ENCODE assay signal across 13 cellular contexts in the genomic region with DNA sequence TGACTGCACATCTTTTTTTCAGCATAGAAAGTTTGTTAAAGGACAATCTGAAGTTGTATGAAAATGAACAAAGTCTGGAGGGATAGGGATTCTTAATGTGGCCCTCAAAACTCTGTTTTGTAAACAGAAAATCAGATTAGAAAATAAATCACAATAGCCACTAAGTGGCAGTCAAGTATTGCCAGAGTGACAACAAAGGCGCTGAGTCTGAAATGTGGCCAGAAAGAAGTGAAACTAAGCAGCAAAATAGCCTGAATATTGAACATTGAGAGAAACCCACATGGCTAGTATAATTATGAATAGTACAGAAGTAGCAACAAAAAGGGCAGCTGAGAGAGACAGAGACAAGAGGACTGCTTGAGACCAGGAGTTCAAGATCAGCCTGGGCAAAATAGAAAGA.
A peak's percentile ranks its signal among the peaks of the same experiment; 100 is the strongest.
DNase-seq lines count a peak whose midpoint lies in the region; ATAC-seq and TF ChIP-seq lines count a peak whose summit lies in the region.
"Had no signal": no experiment of that assay in that cellular context is flagged by ENCODE, and none has a peak within 500 bp of the region (broad histone marks: within the 10 kb centered on the region; RNA-seq: fewer than 3 reads in every experiment).

No MANE protein-coding gene starts in this region.

- H4K20me1 ChIP-seq in OCI-LY7 (ENCODE audit: insufficient read depth, low read length), result no peaks in the 10 kb centered on the region

- H3K4me3 ChIP-seq in OCI-LY7 (ENCODE audit: low read depth, low read length, poor library complexity, severe bottlenecking), result no peak overlapping the region
- H3K4me3 ChIP-seq in naive thymus-derived CD4-positive, alpha-beta T cell (ENCODE audit: low read length), result no peak overlapping the region

- no peaks in the 10 kb centered on the region for H3K36me3 Mint-ChIP-seq in naive thymus-derived CD4-positive, alpha-beta T cell

- H3K4me1 Mint-ChIP-seq in naive thymus-derived CD4-positive, alpha-beta T cell, result no peaks in the 10 kb centered on the region

- H2AFZ ChIP-seq in OCI-LY7 (ENCODE audit: low read length), result no peak overlapping the region

- TF ChIP-seq CTCF in OCI-LY7 (conservative IDR thresholded peaks at IDR 0.05; ENCODE audit: low read length), result 0 out of 2 replicates have a peak, but pooled peaks have one; percentile 36

- no peak overlapping the region for H3K4me3 Mint-ChIP-seq in naive thymus-derived CD4-positive, alpha-beta T cell

- H3K27ac ChIP-seq in OCI-LY7 (ENCODE audit: low read depth, low read length, poor library complexity, severe bottlenecking), result no peak overlapping the region
- no peak overlapping the region for H3K27ac ChIP-seq in naive thymus-derived CD4-positive, alpha-beta T cell (ENCODE audit: low read depth, low read length)

- ATAC-seq in HG03175 (IDR thresholded peaks at IDR 0.05; ENCODE audit: unreplicated experiment) (peak; percentile 46), GM21381 (IDR thresholded peaks at IDR 0.05; ENCODE audit: unreplicated experiment) (no peak)
- ATAC-seq in naive thymus-derived CD4-positive, alpha-beta T cell, result no peak
- ATAC-seq: left lobe of liver had no signal

- no peak overlapping the region for H3K4me2 ChIP-seq in OCI-LY7 (ENCODE audit: low read length)

- no peaks in the 10 kb centered on the region for H3K4me1 ChIP-seq in OCI-LY7 (ENCODE audit: insufficient read depth, low read length, poor library complexity, severe bottlenecking)
- H3K4me1 ChIP-seq in naive thymus-derived CD4-positive, alpha-beta T cell (ENCODE audit: control insufficient read depth in 2 of 2, insufficient read depth in 2 of 2, low read length in 2 of 2), result no peaks in the 10 kb centered on the region

- no peaks in the 10 kb centered on the region for H3K9me3 ChIP-seq in OCI-LY7 (ENCODE audit: low read length)
- no peaks in the 10 kb centered on the region for H3K9me3 ChIP-seq in naive thymus-derived CD4-positive, alpha-beta T cell (ENCODE audit: control insufficient read depth in 2 of 3, low read length in 3 of 3)

- no peaks in the 10 kb centered on the region for H3K27me3 ChIP-seq in naive thymus-derived CD4-positive, alpha-beta T cell (ENCODE audit: control insufficient read depth in 2 of 2, insufficient read depth in 2 of 2, low read length in 2 of 2)

- no peaks in the 10 kb centered on the region for H3K9me2 ChIP-seq in OCI-LY7 (ENCODE audit: insufficient read depth, low read length)

- H3K79me2 ChIP-seq in OCI-LY7 (ENCODE audit: insufficient read depth, low read depth, low read length), result no peaks in the 10 kb centered on the region

- H3K27ac Mint-ChIP-seq in naive thymus-derived CD4-positive, alpha-beta T cell, result no peak overlapping the region

- H3K36me3 ChIP-seq in OCI-LY7 (ENCODE audit: insufficient read depth, low read length), result no peaks in the 10 kb centered on the region
- H3K36me3 ChIP-seq in naive thymus-derived CD4-positive, alpha-beta T cell (ENCODE audit: control insufficient read depth in 2 of 3, insufficient read depth in 3 of 3, low read length in 3 of 3), result no peaks in the 10 kb centered on the region

- POLR2A ChIA-PET in OCI-LY7 (lab: Charles Lee), result no interaction called here
- POLR2A ChIA-PET in naive thymus-derived CD4-positive, alpha-beta T cell (lab: Charles Lee), result no interaction called here

- intact Hi-C loops in OCI-LY7 (cut with micrococcal nuclease; ENCODE audit: unreplicated experiment), result no loop called here
- intact Hi-C loops in naive thymus-derived CD4-positive, alpha-beta T cell (cut with micrococcal nuclease), result no loop called here

- CTCF ChIA-PET in OCI-LY7 (lab: Charles Lee; ENCODE audit: unreplicated experiment), result no interaction called here
- CTCF ChIA-PET in naive thymus-derived CD4-positive, alpha-beta T cell (lab: Charles Lee), result no interaction called here

- BruUV-seq in OCI-LY7 (replicated peaks; lab: Mats Ljungman, UMichigan), result no TSS peak

- peak; percentile 14 for DNase-seq in SIG-M5 treated with dmso at 0.1 percent for 504 hours (lab: John Stamatoyannopoulos, UW; ENCODE audit: unreplicated experiment)
- DNase-seq in SIG-M5 (lab: John Stamatoyannopoulos, UW), result no peak
- peak; percentile 2 for DNase-seq in OCI-LY7 (ENCODE audit: low spot score)
- DNase-seq in naive thymus-derived CD4-positive, alpha-beta T cell, result no peak
- no peak for DNase-seq in islet precursor cell
- no peak for DNase-seq in AG20443 (ENCODE audit: low spot score)
- DNase-seq: foreskin melanocyte; NCI-H524 treated with DMSO at 0.1 percent for 48 hours; stimulated activated CD4-positive, alpha-beta T cell treated with anti-CD3 and anti-CD28 coated beads, Interleukin-15, amount 100 ng/mL, for 24 hours; T-helper 1 cell had no signal

- peaks cover 2 to 6% (median 5%) of the 10 kb centered on the region in 5 donors for H3K27me3 Mint-ChIP-seq in naive thymus-derived CD4-positive, alpha-beta T cell

- no peaks in the 10 kb centered on the region for H3K9me3 Mint-ChIP-seq in naive thymus-derived CD4-positive, alpha-beta T cell

Comparison
In these comparisons a context has a peak if more than half of its experiments do, and no peak if none do; other contexts are left out.
1. DNase-seq: peak in SIG-M5 treated with dmso at 0.1 percent for 504 hours (single experiment) and OCI-LY7 (single experiment); none in SIG-M5 (single experiment), naive thymus-derived CD4-positive, alpha-beta T cell (0 of 9), islet precursor cell (single experiment) and AG20443 (single experiment).